Comparison of ENCODE assay signal across 8 cellular contexts in the genomic region with DNA sequence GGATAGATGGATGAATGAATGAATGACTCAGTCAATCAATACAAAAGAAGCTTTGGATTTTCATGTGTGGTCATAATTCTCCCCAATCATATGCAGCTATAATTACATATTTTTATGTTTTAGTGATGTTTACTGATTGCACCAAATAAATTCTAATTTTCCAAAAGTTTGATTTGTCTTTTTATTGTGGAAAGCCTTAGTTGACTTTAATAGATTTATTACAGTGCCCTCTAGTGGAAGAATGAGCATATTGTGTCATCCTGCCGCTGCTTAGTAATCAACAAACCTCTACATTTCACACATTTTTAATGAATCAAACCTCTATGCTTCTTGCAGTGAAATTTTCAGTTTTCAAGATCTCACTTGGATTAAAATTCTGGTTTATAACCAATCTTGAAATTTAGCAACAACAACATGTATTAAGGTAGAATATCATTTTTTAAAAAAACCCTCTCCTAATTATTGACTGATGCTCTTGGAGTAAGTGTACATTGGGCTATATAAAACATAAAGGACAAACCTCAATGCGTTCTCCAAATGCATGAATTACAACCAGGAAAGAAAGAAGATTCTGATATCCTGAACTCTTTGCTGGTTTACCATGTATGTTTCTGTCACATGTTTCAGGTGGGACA. TPM values are rescaled to one million over a fixed set of nuclear protein-coding genes. Genes with fewer than 3 reads are reported as not detected.
DNase-seq lines count a peak whose midpoint lies in the region; ATAC-seq and TF ChIP-seq lines count a peak whose summit lies in the region.

No MANE protein-coding gene starts in this region.

- TF ChIP-seq CTCF in activated CD8-positive, alpha-beta T cell treated with anti-CD3 and anti-CD28 coated beads for 36 hours (IDR thresholded peaks at IDR 0.05), result peak; percentile 64
- TF ChIP-seq CTCF in chondrocyte (IDR thresholded peaks at IDR 0.05) (peak; percentile 90), osteocyte (IDR thresholded peaks at IDR 0.05) (peak; percentile 78)

- H3K27ac Mint-ChIP-seq in activated CD8-positive, alpha-beta T cell treated with anti-CD3 and anti-CD28 coated beads for 36 hours, result no peak overlapping the region
- no peak overlapping the region for H3K27ac Mint-ChIP-seq in activated CD8-positive, alpha-beta T cell treated with anti-CD3 and anti-CD28 coated beads, Interleukin-2, amount 10 ng/mL, durations not matched to agents 7 days and 5 days
- H3K27ac Mint-ChIP-seq in chondrocyte (ENCODE audit: unreplicated experiment) (no peak overlapping the region), osteocyte (ENCODE audit: unreplicated experiment) (no peak overlapping the region)

- H3K27me3 Mint-ChIP-seq in activated CD8-positive, alpha-beta T cell treated with anti-CD3 and anti-CD28 coated beads for 36 hours, result peaks cover 5% of the 10 kb centered on the region
- H3K27me3 Mint-ChIP-seq in activated CD8-positive, alpha-beta T cell treated with anti-CD3 and anti-CD28 coated beads, Interleukin-2, amount 10 ng/mL, durations not matched to agents 7 days and 5 days (ENCODE audit: low read depth), result no peaks in the 10 kb centered on the region
- H3K27me3 Mint-ChIP-seq in chondrocyte (ENCODE audit: low read depth) (peaks cover 12% of the 10 kb centered on the region), osteocyte (ENCODE audit: unreplicated experiment) (peaks cover 24% of the 10 kb centered on the region)

- no peaks in the 10 kb centered on the region for H3K36me3 Mint-ChIP-seq in activated CD8-positive, alpha-beta T cell treated with anti-CD3 and anti-CD28 coated beads for 36 hours (ENCODE audit: low read depth)
- no peaks in the 10 kb centered on the region for H3K36me3 Mint-ChIP-seq in activated CD8-positive, alpha-beta T cell treated with anti-CD3 and anti-CD28 coated beads, Interleukin-2, amount 10 ng/mL, durations not matched to agents 7 days and 5 days (ENCODE audit: low read depth)
- H3K36me3 Mint-ChIP-seq in chondrocyte (ENCODE audit: low read depth) (no peaks in the 10 kb centered on the region), osteocyte (ENCODE audit: unreplicated experiment) (no peaks in the 10 kb centered on the region)

- intact Hi-C loops in activated CD8-positive, alpha-beta T cell treated with anti-CD3 and anti-CD28 coated beads for 36 hours (cut with micrococcal nuclease), result loop anchor here (5.0 kb wide), 1 partner anchor 48 kb away; no protein-coding TSS in a partner anchor
- intact Hi-C loops in left colon (cut with DNase I, micrococcal nuclease), result no loop called here

- no peaks in the 10 kb centered on the region for H3K9me3 Mint-ChIP-seq in activated CD8-positive, alpha-beta T cell treated with anti-CD3 and anti-CD28 coated beads for 36 hours
- H3K9me3 Mint-ChIP-seq in activated CD8-positive, alpha-beta T cell treated with anti-CD3 and anti-CD28 coated beads, Interleukin-2, amount 10 ng/mL, durations not matched to agents 7 days and 5 days (ENCODE audit: insufficient read depth), result no peaks in the 10 kb centered on the region
- H3K9me3 Mint-ChIP-seq in chondrocyte (ENCODE audit: low read depth) (no peaks in the 10 kb centered on the region), osteocyte (ENCODE audit: unreplicated experiment) (no peaks in the 10 kb centered on the region)

- no peak for DNase-seq in activated CD8-positive, alpha-beta T cell treated with anti-CD3 and anti-CD28 coated beads for 36 hours
- DNase-seq in activated CD8-positive, alpha-beta T cell treated with anti-CD3 and anti-CD28 coated beads, Interleukin-2, amount 10 ng/mL, durations not matched to agents 7 days and 5 days, result no peak
- DNase-seq in Kasumi-1 (lab: John Stamatoyannopoulos, UW), result peak; percentile 40 to 63
- no peak for DNase-seq in chondrocyte (ENCODE audit: low spot score)
- DNase-seq in osteocyte (ENCODE audit: extremely low spot score, unreplicated experiment), result no peak
- no peak for DNase-seq in islet precursor cell
- no peak for DNase-seq in left colon
- no peak for DNase-seq in stimulated activated naive CD4-positive, alpha-beta T cell (lab: John Stamatoyannopoulos, UW)

- CTCF ChIA-PET in activated CD8-positive, alpha-beta T cell treated with anti-CD3 and anti-CD28 coated beads for 36 hours (lab: Charles Lee), result interaction anchor here (0.9 to 2.0 kb wide), 4 partner anchors 14 to 46 kb away, joined by 3 to 7 read pairs (median 6); no protein-coding TSS in a partner anchor
- CTCF ChIA-PET in activated CD8-positive, alpha-beta T cell treated with anti-CD3 and anti-CD28 coated beads, Interleukin-2, amount 10 ng/mL, durations not matched to agents 7 days and 5 days (lab: Charles Lee), result interaction anchor here (0.8 to 1.3 kb wide), 2 partner anchors 14 to 21 kb away, joined by 3 read pairs; no protein-coding TSS in a partner anchor

- H3K4me3 Mint-ChIP-seq in activated CD8-positive, alpha-beta T cell treated with anti-CD3 and anti-CD28 coated beads for 36 hours, result no peak overlapping the region
- no peak overlapping the region for H3K4me3 Mint-ChIP-seq in activated CD8-positive, alpha-beta T cell treated with anti-CD3 and anti-CD28 coated beads, Interleukin-2, amount 10 ng/mL, durations not matched to agents 7 days and 5 days
- H3K4me3 Mint-ChIP-seq in chondrocyte (ENCODE audit: unreplicated experiment) (no peak overlapping the region), osteocyte (ENCODE audit: unreplicated experiment) (no peak overlapping the region)

- ATAC-seq in activated CD8-positive, alpha-beta T cell treated with anti-CD3 and anti-CD28 coated beads for 36 hours, result no peak
- ATAC-seq in activated CD8-positive, alpha-beta T cell treated with anti-CD3 and anti-CD28 coated beads, Interleukin-2, amount 10 ng/mL, durations not matched to agents 7 days and 5 days, result no peak
- no peak for ATAC-seq in left colon

- POLR2A ChIA-PET in activated CD8-positive, alpha-beta T cell treated with anti-CD3 and anti-CD28 coated beads for 36 hours (lab: Charles Lee), result no interaction called here
- POLR2A ChIA-PET in activated CD8-positive, alpha-beta T cell treated with anti-CD3 and anti-CD28 coated beads, Interleukin-2, amount 10 ng/mL, durations not matched to agents 7 days and 5 days (lab: Charles Lee), result no interaction called here

- H3K4me1 Mint-ChIP-seq in activated CD8-positive, alpha-beta T cell treated with anti-CD3 and anti-CD28 coated beads for 36 hours (ENCODE audit: low read depth), result no peaks in the 10 kb centered on the region
- no peaks in the 10 kb centered on the region for H3K4me1 Mint-ChIP-seq in activated CD8-positive, alpha-beta T cell treated with anti-CD3 and anti-CD28 coated beads, Interleukin-2, amount 10 ng/mL, durations not matched to agents 7 days and 5 days (ENCODE audit: low read depth)
- H3K4me1 Mint-ChIP-seq in chondrocyte (ENCODE audit: low read depth), result no peaks in the 10 kb centered on the region
- no peaks in the 10 kb centered on the region for H3K4me1 Mint-ChIP-seq in osteocyte (ENCODE audit: unreplicated experiment)

RNA-seq across cellular contexts. Expression of gene PNLIP, which starts 55.6 kb away (rescaled TPM):
- not detected for total RNA-seq in activated CD8-positive, alpha-beta T cell treated with anti-CD3 and anti-CD28 coated beads for 36 hours
- not detected for total RNA-seq in activated CD8-positive, alpha-beta T cell treated with anti-CD3 and anti-CD28 coated beads, Interleukin-2, amount 10 ng/mL, durations not matched to agents 7 days and 5 days
- not detected in 3 replicates for total RNA-seq in chondrocyte
- not detected in 2 replicates for total RNA-seq in osteocyte
- under 1 TPM in 1 of 2 donors, not detected in 1; 0.89 TPM for total RNA-seq in left colon

Comparison
In these comparisons a context has a peak if more than half of its experiments do, and no peak if none do; other contexts are left out.
1. DNase-seq: peak in Kasumi-1 (2 of 2); none in activated CD8-positive, alpha-beta T cell treated with anti-CD3 and anti-CD28 coated beads for 36 hours (single experiment), activated CD8-positive, alpha-beta T cell treated with anti-CD3 and anti-CD28 coated beads, Interleukin-2, amount 10 ng/mL, durations not matched to agents 7 days and 5 days (single experiment), chondrocyte (single experiment), osteocyte (single experiment), islet precursor cell (single experiment), left colon (0 of 2) and stimulated activated naive CD4-positive, alpha-beta T cell (0 of 6).
2. Peak in every context shown above with its lines, with median percentiles within 50 percentile points of each other: CTCF ChIP-seq.